ENCODE assay signal across 12 cellular contexts in the genomic region with DNA sequence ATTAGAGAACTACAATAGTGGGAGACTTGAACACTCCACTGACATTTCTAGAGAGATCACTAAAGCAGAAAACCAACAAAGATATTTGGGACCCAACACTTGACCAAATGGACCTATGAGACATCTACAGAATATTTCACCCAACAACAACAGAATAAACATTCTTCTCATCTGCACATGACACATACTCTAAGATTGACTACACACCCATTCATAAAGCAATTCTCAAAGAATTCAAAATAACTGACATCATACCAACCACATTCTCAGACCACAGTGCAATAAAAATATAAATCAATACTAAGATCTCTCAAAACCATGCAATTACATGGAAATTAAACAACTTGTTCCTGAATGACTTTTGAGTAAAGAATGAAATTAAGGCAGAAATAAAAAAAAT.
A peak's percentile ranks its signal among the peaks of the same experiment; 100 is the strongest.
DNase-seq lines count a peak whose midpoint lies in the region; ATAC-seq, FAIRE-seq and TF ChIP-seq lines count a peak whose summit lies in the region.
"Had no signal": no experiment of that assay in that cellular context is flagged by ENCODE, and none has a peak within 500 bp of the region (broad histone marks: within the 10 kb centered on the region; RNA-seq: fewer than 3 reads in every experiment).

No MANE protein-coding gene starts in this region.

- H4K20me1 ChIP-seq in PC-9 (ENCODE audit: insufficient read depth) (no peaks in the 10 kb centered on the region), endothelial cell of umbilical vein (replicated peaks; ENCODE audit: control insufficient read depth, extremely low read depth, insufficient read depth, low read length) (no peaks in the 10 kb centered on the region)

- H3K4me2 ChIP-seq in PC-9 (peak overlapping the region; percentile 24), endothelial cell of umbilical vein (ENCODE audit: insufficient read depth, low read length) (no peak overlapping the region)

- no peak for TF ChIP-seq POLR2A in endothelial cell of umbilical vein (IDR thresholded peaks at IDR 0.05; ENCODE audit: low read depth, low read length)

- DNase-seq in Daoy (ENCODE audit: low read depth) = peak; percentile 69
- peak in 1 of 2 experiments; percentile 93 for DNase-seq in PC-9
- DNase-seq in endothelial cell of umbilical vein (ENCODE audit: low read depth, low spot score) = peak; percentile 29
- DNase-seq in osteocyte (ENCODE audit: extremely low spot score, unreplicated experiment) = no peak
- DNase-seq in medulla oblongata (ENCODE audit: extremely low spot score) = no peak
- no peak for DNase-seq in amygdala (lab: John Stamatoyannopoulos, UW)
- DNase-seq in H7 = no peak
- DNase-seq: activated B cell treated with CpG ODN at 0.5 μM for 24 hours; activated naive CD4-positive, alpha-beta T cell treated with anti-CD3 and anti-CD28 coated beads for 36 hours; NCI-H2081 treated with DMSO at 0.1 percent for 48 hours; psoas muscle had no signal

- no peak overlapping the region for H2AFZ ChIP-seq in PC-9
- no peak overlapping the region for H2AFZ ChIP-seq in endothelial cell of umbilical vein (ENCODE audit: low read depth, low read length)

- CTCF ChIA-PET in PC-9 (lab: Charles Lee) = interaction anchor here (0.6 kb wide), 1 partner anchor 95 kb away, joined by 6 read pairs; no protein-coding TSS in a partner anchor
- CTCF ChIA-PET in endothelial cell of umbilical vein (lab: Charles Lee) = interaction anchor here (1.2 kb wide), 1 partner anchor 19 kb away, joined by 4 read pairs; no protein-coding TSS in a partner anchor

- peaks cover 6% of the 10 kb centered on the region for H3F3A ChIP-seq in PC-9 (ENCODE audit: insufficient read depth, low read depth)

- no peaks in the 10 kb centered on the region for H3K9me3 ChIP-seq in PC-9 (ENCODE audit: insufficient read depth, low read depth)
- no peaks in the 10 kb centered on the region for H3K9me3 ChIP-seq in endothelial cell of umbilical vein (replicated peaks; ENCODE audit: control insufficient read depth, insufficient read depth, low read length)

- H3K9me3 Mint-ChIP-seq in osteocyte (ENCODE audit: unreplicated experiment) = peaks cover 20% of the 10 kb centered on the region
- H3K9me3 Mint-ChIP-seq: activated naive CD4-positive, alpha-beta T cell treated with anti-CD3 and anti-CD28 coated beads for 36 hours had no signal

- peak overlapping the region; percentile 75 for H3K27ac Mint-ChIP-seq in osteocyte (ENCODE audit: unreplicated experiment)
- H3K27ac Mint-ChIP-seq: activated B cell treated with CpG ODN at 0.5 μM for 24 hours; activated naive CD4-positive, alpha-beta T cell treated with anti-CD3 and anti-CD28 coated beads for 36 hours had no signal

- TF ChIP-seq CTCF in PC-9 (conservative IDR thresholded peaks at IDR 0.05) (no peak), endothelial cell of umbilical vein (IDR thresholded peaks at IDR 0.05; ENCODE audit: extremely low read depth in 1 of 2, insufficient read depth in 1 of 2, low read depth in 1 of 2, low read length in 2 of 2) (no peak), osteocyte (IDR thresholded peaks at IDR 0.05) (no peak)

- H3K4me1 Mint-ChIP-seq in osteocyte (ENCODE audit: unreplicated experiment) = peaks cover 51% of the 10 kb centered on the region
- H3K4me1 Mint-ChIP-seq: activated B cell treated with CpG ODN at 0.5 μM for 24 hours had no signal

- H3K27ac ChIP-seq in PC-9 (peak overlapping the region; percentile 49), endothelial cell of umbilical vein (ENCODE audit: insufficient read depth, low read depth, low read length) (no peak overlapping the region)
- H3K27ac ChIP-seq: psoas muscle had no signal

- no peaks in the 10 kb centered on the region for H3K27me3 Mint-ChIP-seq in osteocyte (ENCODE audit: unreplicated experiment)
- H3K27me3 Mint-ChIP-seq: activated B cell treated with CpG ODN at 0.5 μM for 24 hours had no signal

- POLR2A ChIA-PET in PC-9 (lab: Charles Lee; ENCODE audit: unreplicated experiment) = interaction anchor here (0.5 kb wide), 1 partner anchor 1878 kb away, joined by 4 read pairs; no protein-coding TSS in a partner anchor
- POLR2A ChIA-PET in endothelial cell of umbilical vein (lab: Charles Lee) = no interaction called here

- H3K36me3 ChIP-seq in PC-9 (ENCODE audit: low read depth) (no peaks in the 10 kb centered on the region), endothelial cell of umbilical vein (ENCODE audit: control insufficient read depth in 2 of 2, extremely low read depth in 1 of 2, insufficient read depth in 2 of 2, low read length in 2 of 2) (no peaks in the 10 kb centered on the region), H7 (replicated peaks; ENCODE audit: control insufficient read depth, insufficient read depth, low read length) (no peaks in the 10 kb centered on the region)

- intact Hi-C loops in PC-9 (cut with micrococcal nuclease; ENCODE audit: unreplicated experiment) (no loop called here), endothelial cell of umbilical vein (cut with micrococcal nuclease) (no loop called here)

- H3K4me3 ChIP-seq in PC-9 (no peak overlapping the region), endothelial cell of umbilical vein (replicated peaks in 1 of 3; ENCODE audit: insufficient read depth in 1 of 3, low read depth in 1 of 3, low read length in 3 of 3) (no peak overlapping the region), H7 (ENCODE audit: insufficient read depth, low read depth, low read length) (no peak overlapping the region)
- H3K4me3 ChIP-seq: psoas muscle had no signal

- no peak overlapping the region for H3K4me3 Mint-ChIP-seq in osteocyte (ENCODE audit: unreplicated experiment)
- H3K4me3 Mint-ChIP-seq: activated B cell treated with CpG ODN at 0.5 μM for 24 hours; activated naive CD4-positive, alpha-beta T cell treated with anti-CD3 and anti-CD28 coated beads for 36 hours had no signal

- peak; percentile 15 for FAIRE-seq in endothelial cell of umbilical vein (lab: Jason Lieb, UNC)

- dilution Hi-C loops in endothelial cell of umbilical vein (cut with MboI; ENCODE audit: extremely low pct_ligation_motif_present, low sequenced_read_pairs) = no loop called here

- no TSS peak for BruUV-seq in PC-9 (replicated peaks; lab: Mats Ljungman, UMichigan)
- BruUV-seq in endothelial cell of umbilical vein (replicated peaks; lab: Mats Ljungman, UMichigan) = no TSS peak

- H3K4me1 ChIP-seq in PC-9 (replicated peaks; ENCODE audit: insufficient read depth) = peaks cover 23% of the 10 kb centered on the region
- peaks cover 5% of the 10 kb centered on the region for H3K4me1 ChIP-seq in endothelial cell of umbilical vein (ENCODE audit: control insufficient read depth, extremely low read depth, insufficient read depth, low read length)

- H3K9me1 ChIP-seq in endothelial cell of umbilical vein (replicated peaks; ENCODE audit: control insufficient read depth, extremely low read depth, insufficient read depth, low read length) = no peaks in the 10 kb centered on the region

- ATAC-seq in HG03439 (IDR thresholded peaks at IDR 0.05; ENCODE audit: unreplicated experiment) = no peak
- ATAC-seq: psoas muscle had no signal

- no peak overlapping the region for H3K9ac ChIP-seq in endothelial cell of umbilical vein (replicated peaks; ENCODE audit: extremely low read depth, insufficient read depth, low read length)

- H3K36me3 Mint-ChIP-seq in osteocyte (ENCODE audit: unreplicated experiment) = peaks cover 10% of the 10 kb centered on the region

- H3K79me2 ChIP-seq in PC-9 (ENCODE audit: low read depth) (no peaks in the 10 kb centered on the region), endothelial cell of umbilical vein (ENCODE audit: control insufficient read depth, insufficient read depth, low read length) (no peaks in the 10 kb centered on the region)

- no peaks in the 10 kb centered on the region for H3K27me3 ChIP-seq in PC-9 (ENCODE audit: insufficient read depth, low read depth)
- no peaks in the 10 kb centered on the region for H3K27me3 ChIP-seq in endothelial cell of umbilical vein (ENCODE audit: control insufficient read depth in 2 of 2, insufficient read depth in 2 of 2, low read length in 2 of 2)
- no peaks in the 10 kb centered on the region for H3K27me3 ChIP-seq in H7 (ENCODE audit: control insufficient read depth, insufficient read depth, low read length)

- H3K9me2 ChIP-seq in PC-9 (ENCODE audit: insufficient read depth) = no peaks in the 10 kb centered on the region; the same call in 1 of the 2 replicates

TF ChIP-seq in endothelial cell of umbilical vein, 7 proteins besides CTCF, POLR2A, EP300 and RAD21:
- TF ChIP-seq GATA2 (IDR thresholded peaks at IDR 0.05; ENCODE audit: insufficient read depth, insufficient read length, low read depth, low read length) (no peak), FOS (IDR thresholded peaks at IDR 0.05; ENCODE audit: borderline replicate concordance, insufficient read depth, low read length) (peak; percentile 52)

Comparison
In these comparisons a context has a peak if more than half of its experiments do, and no peak if none do; other contexts are left out.
1. DNase-seq: peak in Daoy (single experiment) and endothelial cell of umbilical vein (single experiment); none in osteocyte (single experiment), medulla oblongata (single experiment), amygdala (0 of 56) and H7 (single experiment).